Comparison of ENCODE assay signal across 18 cellular contexts in genomic region chr9:78397045-78397843, GRCh38.
DNase-seq lines count a peak whose midpoint lies in the region; FAIRE-seq and TF ChIP-seq lines count a peak whose summit lies in the region.
"Had no signal": no experiment of that assay in that cellular context is flagged by ENCODE, and none has a peak within 500 bp of the region (broad histone marks: within the 10 kb centered on the region; RNA-seq: fewer than 3 reads in every experiment).

No MANE protein-coding gene starts in this region.

- no peak for FAIRE-seq in GM12892 (lab: Jason Lieb, UNC)
- FAIRE-seq: K562 had no signal

- DNase-seq in Ammon's horn (ENCODE audit: low spot score) (peak; percentile 28), NCI-H128 (lab: John Stamatoyannopoulos, UW; ENCODE audit: unreplicated experiment) (peak; percentile 12), NCI-H748 (lab: John Stamatoyannopoulos, UW; ENCODE audit: unreplicated experiment) (peak; percentile 79), iPS-NIHi11 (ENCODE audit: low spot score) (peak; percentile 18), AML-193 (lab: John Stamatoyannopoulos, UW) (no peak), NCI-H345 treated with DMSO at 0.1 percent for 48 hours (lab: John Stamatoyannopoulos, UW; ENCODE audit: unreplicated experiment) (no peak), GM12892 (ENCODE audit: insufficient read length) (no peak)
- no peak for DNase-seq in activated CD4-positive, alpha-beta T cell treated with anti-CD3 and anti-CD28 coated beads, Interleukin-2, amount 50 U/mL, for 48 hours
- DNase-seq: activated CD4-positive, alpha-beta T cell treated with anti-CD3 and anti-CD28 coated beads, Interleukin-2, amount 50 U/mL, for 4 hours; activated naive CD8-positive, alpha-beta T cell treated with anti-CD3 and anti-CD28 coated beads, Interleukin-2, amount 10 ng/mL, durations not matched to agents 7 days and 5 days; activated T-cell treated with anti-CD3 and anti-CD28 coated beads, Interleukin-2, amount 50 U/mL, for 48 hours; GF-D8; HCEC 1CT; left colon; NCI-H187; spleen; stimulated activated naive B cell treated with anti-CD40 and anti-IgM and Interleukin-4, amounts not matched to agents 10 μg/mL and 1 μg/mL and 100 μg/mL, for 72 hours had no signal

- no peak for TF ChIP-seq POLR2A in GM12892 (IDR thresholded peaks at IDR 0.05; ENCODE audit: low read depth, low read length)

Comparison
In these comparisons a context has a peak if more than half of its experiments do, and no peak if none do; other contexts are left out.
1. DNase-seq: peak in Ammon's horn (single experiment), NCI-H128 (single experiment), NCI-H748 (single experiment) and iPS-NIHi11 (single experiment); none in AML-193 (0 of 2), activated CD4-positive, alpha-beta T cell treated with anti-CD3 and anti-CD28 coated beads, Interleukin-2, amount 50 U/mL, for 48 hours (0 of 2), NCI-H345 treated with DMSO at 0.1 percent for 48 hours (single experiment) and GM12892 (single experiment).